Comparison of ENCODE assay signal across 8 cellular contexts in the genomic region with DNA sequence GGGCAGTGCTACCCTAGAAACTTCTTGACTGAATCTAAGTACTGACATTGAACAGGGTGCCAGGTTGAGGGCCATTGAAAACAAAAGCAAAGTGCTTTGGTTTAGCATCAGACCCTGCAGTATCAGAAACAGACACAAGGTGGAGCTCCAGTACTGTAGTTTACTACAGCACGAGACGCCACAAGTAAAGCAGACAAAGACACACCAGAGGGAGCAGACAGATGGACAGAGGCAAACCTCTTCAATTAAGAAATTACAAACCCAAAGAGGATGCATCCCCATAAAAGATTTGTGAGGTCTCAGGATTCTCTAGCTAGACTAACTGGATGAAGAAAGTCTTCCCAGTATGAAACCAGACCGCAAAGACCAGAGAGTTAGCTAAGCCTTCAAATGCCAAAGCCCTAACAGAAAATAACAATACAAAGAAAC. TPM values are rescaled to one million over a fixed set of nuclear protein-coding genes. Genes with fewer than 3 reads are reported as not detected.
DNase-seq lines count a peak whose midpoint lies in the region; ATAC-seq and TF ChIP-seq lines count a peak whose summit lies in the region.

No MANE protein-coding gene starts in this region.

- peaks cover 22% of the 10 kb centered on the region for H3K36me3 Mint-ChIP-seq in natural killer cell treated with Interleukin-12 subunit alpha and Interleukin-12 subunit beta and Interleukin-15 and Interleukin-18, amount 100 ng/mL, for 72 hours

- H3K4me3 ChIP-seq in HUES64 (ENCODE audit: low read length): no peak overlapping the region
- no peak overlapping the region for H3K4me3 ChIP-seq in OCI-LY3 (ENCODE audit: low read length)
- H3K4me3 ChIP-seq in esophagus muscularis mucosa: no peak overlapping the region

- no peak overlapping the region for H3K4me2 ChIP-seq in OCI-LY3 (ENCODE audit: low read length)

- intact Hi-C loops in esophagus muscularis mucosa (cut with DNase I): loop anchor here (5.0 kb wide), 3 partner anchors 134 to 1064 kb away; partner anchors contain the start of gene NGLY1

- H3K27ac Mint-ChIP-seq in natural killer cell treated with Interleukin-12 subunit alpha and Interleukin-12 subunit beta and Interleukin-15 and Interleukin-18, amount 100 ng/mL, for 72 hours: no peak overlapping the region

- no peak for TF ChIP-seq POLR2A in esophagus muscularis mucosa (IDR thresholded peaks at IDR 0.05; ENCODE audit: low read depth)

- H3K9me3 ChIP-seq in HUES64 (ENCODE audit: insufficient read depth, low read depth, low read length) (peaks cover 9% of the 10 kb centered on the region; the same call in 1 of the 2 replicates), OCI-LY3 (ENCODE audit: insufficient read depth, low read length) (peaks cover 5% of the 10 kb centered on the region; the same call in 1 of the 2 replicates), esophagus muscularis mucosa (peaks cover 0 to 20% (median 8%) of the 10 kb centered on the region in 4 donors)

- peaks cover 66% of the 10 kb centered on the region for H3K79me2 ChIP-seq in OCI-LY3 (ENCODE audit: low read length)

- H3K4me1 ChIP-seq in HUES64 (ENCODE audit: insufficient read depth, low read length): peaks cover 10% of the 10 kb centered on the region
- 0 out of 2 replicates have a peak, but pooled peaks cover 2% of the 10 kb centered on the region for H3K4me1 ChIP-seq in OCI-LY3 (ENCODE audit: low read length)
- peaks cover 17 to 37% (median 27%) of the 10 kb centered on the region in 4 donors for H3K4me1 ChIP-seq in esophagus muscularis mucosa

- peak; percentile 98 for TF ChIP-seq CTCF in OCI-LY3 (IDR thresholded peaks at IDR 0.05; ENCODE audit: low read depth, low read length)
- peak; percentile 87 to 92 (median 88) for TF ChIP-seq CTCF in esophagus muscularis mucosa (IDR thresholded peaks at IDR 0.05)

- ATAC-seq in GM21576 (IDR thresholded peaks at IDR 0.05; ENCODE audit: unreplicated experiment): peak; percentile 94
- ATAC-seq in natural killer cell treated with Interleukin-12 subunit alpha and Interleukin-12 subunit beta and Interleukin-15 and Interleukin-18, amount 100 ng/mL, for 72 hours: peak; percentile 87 to 88
- ATAC-seq in stimulated activated naive CD8-positive, alpha-beta T cell treated with anti-CD3 and anti-CD28 coated beads, Interleukin-15, Interleukin-2, amounts not matched to agents 100 U/mL and 50 U/mL, for 24 hours: peak; percentile 99

- no peak overlapping the region for H2AFZ ChIP-seq in OCI-LY3 (ENCODE audit: low read depth, low read length)

- WGBS in HUES64: 32% methylated on average over 3 of the region's 3 CpGs
- WGBS in esophagus muscularis mucosa: 42% methylated on average over 3 of the region's 3 CpGs

- H3K9ac ChIP-seq in HUES64 (ENCODE audit: low read depth, low read length) (peak overlapping the region; percentile 23; the same call in 1 of the 2 replicates), OCI-LY3 (ENCODE audit: low read length) (no peak overlapping the region)

- H4K20me1 ChIP-seq in OCI-LY3 (ENCODE audit: insufficient read depth, low read length): peaks cover 43% of the 10 kb centered on the region

- H3K27ac ChIP-seq in HUES64 (ENCODE audit: low read depth, low read length) (peak overlapping the region; percentile 17), OCI-LY3 (ENCODE audit: low read length) (no peak overlapping the region), esophagus muscularis mucosa (replicated peaks in 1 of 4) (no peak overlapping the region)

- DNase-seq in DMS153 (lab: John Stamatoyannopoulos, UW) (peak; percentile 13), activated T-cell treated with anti-CD3 and anti-CD28 coated beads for 1 hour (ENCODE audit: low read depth) (peak; percentile 77), esophagus muscularis mucosa (ENCODE audit: extremely low spot score) (no peak)
- DNase-seq in natural killer cell treated with Interleukin-12 subunit alpha and Interleukin-12 subunit beta and Interleukin-15 and Interleukin-18, amount 100 ng/mL, for 72 hours (ENCODE audit: low spot score): peak; percentile 85
- peak; percentile 87 for DNase-seq in stimulated activated naive CD8-positive, alpha-beta T cell treated with anti-CD3 and anti-CD28 coated beads, Interleukin-15, Interleukin-2, amounts not matched to agents 100 U/mL and 50 U/mL, for 24 hours

- peaks cover 6% of the 10 kb centered on the region for H3K9me3 Mint-ChIP-seq in natural killer cell treated with Interleukin-12 subunit alpha and Interleukin-12 subunit beta and Interleukin-15 and Interleukin-18, amount 100 ng/mL, for 72 hours

- H3K36me3 ChIP-seq in HUES64 (ENCODE audit: insufficient read depth, low read length): peaks cover 20% of the 10 kb centered on the region
- peaks cover 8% of the 10 kb centered on the region for H3K36me3 ChIP-seq in OCI-LY3 (replicated peaks; ENCODE audit: low read depth, low read length)
- H3K36me3 ChIP-seq in esophagus muscularis mucosa: peaks cover 0 to 11% (median 6%) of the 10 kb centered on the region in 4 donors

- H3K27me3 Mint-ChIP-seq in natural killer cell treated with Interleukin-12 subunit alpha and Interleukin-12 subunit beta and Interleukin-15 and Interleukin-18, amount 100 ng/mL, for 72 hours: no peaks in the 10 kb centered on the region

- H3K4me1 Mint-ChIP-seq in natural killer cell treated with Interleukin-12 subunit alpha and Interleukin-12 subunit beta and Interleukin-15 and Interleukin-18, amount 100 ng/mL, for 72 hours (ENCODE audit: low read depth in 2 of 2): peaks cover 43 to 46% of the 10 kb centered on the region in 2 donors

- no peak overlapping the region for H3K4me3 Mint-ChIP-seq in natural killer cell treated with Interleukin-12 subunit alpha and Interleukin-12 subunit beta and Interleukin-15 and Interleukin-18, amount 100 ng/mL, for 72 hours

- no peaks in the 10 kb centered on the region for H3K27me3 ChIP-seq in HUES64 (ENCODE audit: insufficient read depth, low read length)
- H3K27me3 ChIP-seq in OCI-LY3 (ENCODE audit: low read depth, low read length): no peaks in the 10 kb centered on the region
- no peaks in the 10 kb centered on the region for H3K27me3 ChIP-seq in esophagus muscularis mucosa

- TF ChIP-seq EP300 in esophagus muscularis mucosa (IDR thresholded peaks at IDR 0.05): no peak

RNA-seq across cellular contexts. Expression of gene TOP2B, which starts 16.6 kb away (rescaled TPM):
- 106 TPM for polyA plus RNA-seq in HUES64 (2013, experiment 1 of 2)
- polyA plus RNA-seq in HUES64 (2013, experiment 2 of 2): 130 TPM
- 100 to 1,000 TPM in 3 of 4 donors, 10 to 100 TPM in 1; 87.1 to 115 (median 107) TPM for total RNA-seq in esophagus muscularis mucosa
- 100 to 1,000 TPM; 126 to 145 TPM for total RNA-seq in natural killer cell treated with Interleukin-12 subunit alpha and Interleukin-12 subunit beta and Interleukin-15 and Interleukin-18, amount 100 ng/mL, for 72 hours
